1 cellular context compared by ENCODE assay signal in genomic region chr6:4879724-4880372, GRCh38.
TF ChIP-seq lines count a peak whose summit lies in the region.

No MANE protein-coding gene starts in this region.

TF ChIP-seq in GM12878, 131 proteins besides CTCF, POLR2A, EP300 and RAD21 (continued from another document and continues in another):
- TF ChIP-seq BCLAF1 (IDR thresholded peaks at IDR 0.05) (no peak), CHD4 (IDR thresholded peaks at IDR 0.05) (no peak), SIN3A (IDR thresholded peaks at IDR 0.05; ENCODE audit: low read depth, low read length) (no peak), YBX1 (IDR thresholded peaks at IDR 0.05) (no peak), NRF1 (conservative IDR thresholded peaks at IDR 0.05; ENCODE audit: low read depth, low read length) (no peak), EZH2 (IDR thresholded peaks at IDR 0.05; ENCODE audit: borderline replicate concordance, control insufficient read depth, low read depth, low read length) (no peak), NR2C2 (IDR thresholded peaks at IDR 0.05; ENCODE audit: borderline replicate concordance, control insufficient read depth, insufficient read length, low read depth) (no peak), STAT3 (IDR thresholded peaks at IDR 0.05; ENCODE audit: low read depth, low read length) (no peak), SIX5 (IDR thresholded peaks at IDR 0.05; ENCODE audit: low read depth, low read length, severe bottlenecking) (no peak), POLR2AphosphoS5 (IDR thresholded peaks at IDR 0.05; ENCODE audit: low read length) (no peak), KLF5 (IDR thresholded peaks at IDR 0.05; ENCODE audit: partially characterized antibody) (no peak), MXI1 (IDR thresholded peaks at IDR 0.05; ENCODE audit: low read depth, low read length) (no peak), MEF2A (IDR thresholded peaks at IDR 0.05; ENCODE audit: insufficient read depth, low read depth, low read length) (0 out of 2 replicates have a peak, but pooled peaks have one; percentile 29), SUPT20H (IDR thresholded peaks at IDR 0.05; ENCODE audit: borderline replicate concordance, control insufficient read depth, low read depth, low read length) (no peak), EED (IDR thresholded peaks at IDR 0.05; ENCODE audit: low read depth) (peak; percentile 92), EGR1 (IDR thresholded peaks at IDR 0.05; ENCODE audit: borderline replicate concordance in 1 of 2, low read depth in 2 of 2, low read length in 2 of 2) (no peak), SMARCA5 (IDR thresholded peaks at IDR 0.05) (peak; percentile 41; the same call in 1 of the 2 replicates), BRCA1 (IDR thresholded peaks at IDR 0.05; ENCODE audit: low read depth, low read length) (no peak), RB1 (IDR thresholded peaks at IDR 0.05; ENCODE audit: borderline replicate concordance) (no peak), RAD51 (IDR thresholded peaks at IDR 0.05) (no peak), CBFB (IDR thresholded peaks at IDR 0.05; ENCODE audit: low read depth) (peak; percentile 87), NFIC (IDR thresholded peaks at IDR 0.05; ENCODE audit: low read depth, low read length) (peak; percentile 86), CHD1 (IDR thresholded peaks at IDR 0.05; ENCODE audit: low read depth, low read length) (no peak), FOXM1 (IDR thresholded peaks at IDR 0.05; ENCODE audit: low read depth, low read length) (peak; percentile 65; the same call in 1 of the 2 replicates), ZBED1 (IDR thresholded peaks at IDR 0.05; ENCODE audit: borderline replicate concordance) (peak; percentile 71; the same call in 1 of the 2 replicates)
- TF ChIP-seq, protein P1, sequence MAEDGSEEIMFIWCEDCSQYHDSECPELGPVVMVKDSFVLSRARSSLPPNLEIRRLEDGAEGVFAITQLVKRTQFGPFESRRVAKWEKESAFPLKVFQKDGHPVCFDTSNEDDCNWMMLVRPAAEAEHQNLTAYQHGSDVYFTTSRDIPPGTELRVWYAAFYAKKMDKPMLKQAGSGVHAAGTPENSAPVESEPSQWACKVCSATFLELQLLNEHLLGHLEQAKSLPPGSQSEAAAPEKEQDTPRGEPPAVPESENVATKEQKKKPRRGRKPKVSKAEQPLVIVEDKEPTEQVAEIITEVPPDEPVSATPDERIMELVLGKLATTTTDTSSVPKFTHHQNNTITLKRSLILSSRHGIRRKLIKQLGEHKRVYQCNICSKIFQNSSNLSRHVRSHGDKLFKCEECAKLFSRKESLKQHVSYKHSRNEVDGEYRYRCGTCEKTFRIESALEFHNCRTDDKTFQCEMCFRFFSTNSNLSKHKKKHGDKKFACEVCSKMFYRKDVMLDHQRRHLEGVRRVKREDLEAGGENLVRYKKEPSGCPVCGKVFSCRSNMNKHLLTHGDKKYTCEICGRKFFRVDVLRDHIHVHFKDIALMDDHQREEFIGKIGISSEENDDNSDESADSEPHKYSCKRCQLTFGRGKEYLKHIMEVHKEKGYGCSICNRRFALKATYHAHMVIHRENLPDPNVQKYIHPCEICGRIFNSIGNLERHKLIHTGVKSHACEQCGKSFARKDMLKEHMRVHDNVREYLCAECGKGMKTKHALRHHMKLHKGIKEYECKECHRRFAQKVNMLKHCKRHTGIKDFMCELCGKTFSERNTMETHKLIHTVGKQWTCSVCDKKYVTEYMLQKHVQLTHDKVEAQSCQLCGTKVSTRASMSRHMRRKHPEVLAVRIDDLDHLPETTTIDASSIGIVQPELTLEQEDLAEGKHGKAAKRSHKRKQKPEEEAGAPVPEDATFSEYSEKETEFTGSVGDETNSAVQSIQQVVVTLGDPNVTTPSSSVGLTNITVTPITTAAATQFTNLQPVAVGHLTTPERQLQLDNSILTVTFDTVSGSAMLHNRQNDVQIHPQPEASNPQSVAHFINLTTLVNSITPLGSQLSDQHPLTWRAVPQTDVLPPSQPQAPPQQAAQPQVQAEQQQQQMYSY (CRISPR knock-in tag; IDR thresholded peaks at IDR 0.05) = no peak
- TF ChIP-seq, protein P2, sequence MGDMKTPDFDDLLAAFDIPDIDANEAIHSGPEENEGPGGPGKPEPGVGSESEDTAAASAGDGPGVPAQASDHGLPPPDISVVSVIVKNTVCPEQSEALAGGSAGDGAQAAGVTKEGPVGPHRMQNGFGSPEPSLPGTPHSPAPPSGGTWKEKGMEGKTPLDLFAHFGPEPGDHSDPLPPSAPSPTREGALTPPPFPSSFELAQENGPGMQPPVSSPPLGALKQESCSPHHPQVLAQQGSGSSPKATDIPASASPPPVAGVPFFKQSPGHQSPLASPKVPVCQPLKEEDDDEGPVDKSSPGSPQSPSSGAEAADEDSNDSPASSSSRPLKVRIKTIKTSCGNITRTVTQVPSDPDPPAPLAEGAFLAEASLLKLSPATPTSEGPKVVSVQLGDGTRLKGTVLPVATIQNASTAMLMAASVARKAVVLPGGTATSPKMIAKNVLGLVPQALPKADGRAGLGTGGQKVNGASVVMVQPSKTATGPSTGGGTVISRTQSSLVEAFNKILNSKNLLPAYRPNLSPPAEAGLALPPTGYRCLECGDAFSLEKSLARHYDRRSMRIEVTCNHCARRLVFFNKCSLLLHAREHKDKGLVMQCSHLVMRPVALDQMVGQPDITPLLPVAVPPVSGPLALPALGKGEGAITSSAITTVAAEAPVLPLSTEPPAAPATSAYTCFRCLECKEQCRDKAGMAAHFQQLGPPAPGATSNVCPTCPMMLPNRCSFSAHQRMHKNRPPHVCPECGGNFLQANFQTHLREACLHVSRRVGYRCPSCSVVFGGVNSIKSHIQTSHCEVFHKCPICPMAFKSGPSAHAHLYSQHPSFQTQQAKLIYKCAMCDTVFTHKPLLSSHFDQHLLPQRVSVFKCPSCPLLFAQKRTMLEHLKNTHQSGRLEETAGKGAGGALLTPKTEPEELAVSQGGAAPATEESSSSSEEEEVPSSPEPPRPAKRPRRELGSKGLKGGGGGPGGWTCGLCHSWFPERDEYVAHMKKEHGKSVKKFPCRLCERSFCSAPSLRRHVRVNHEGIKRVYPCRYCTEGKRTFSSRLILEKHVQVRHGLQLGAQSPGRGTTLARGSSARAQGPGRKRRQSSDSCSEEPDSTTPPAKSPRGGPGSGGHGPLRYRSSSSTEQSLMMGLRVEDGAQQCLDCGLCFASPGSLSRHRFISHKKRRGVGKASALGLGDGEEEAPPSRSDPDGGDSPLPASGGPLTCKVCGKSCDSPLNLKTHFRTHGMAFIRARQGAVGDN (IDR thresholded peaks at IDR 0.05) = no peak
- TF ChIP-seq, protein P3, sequence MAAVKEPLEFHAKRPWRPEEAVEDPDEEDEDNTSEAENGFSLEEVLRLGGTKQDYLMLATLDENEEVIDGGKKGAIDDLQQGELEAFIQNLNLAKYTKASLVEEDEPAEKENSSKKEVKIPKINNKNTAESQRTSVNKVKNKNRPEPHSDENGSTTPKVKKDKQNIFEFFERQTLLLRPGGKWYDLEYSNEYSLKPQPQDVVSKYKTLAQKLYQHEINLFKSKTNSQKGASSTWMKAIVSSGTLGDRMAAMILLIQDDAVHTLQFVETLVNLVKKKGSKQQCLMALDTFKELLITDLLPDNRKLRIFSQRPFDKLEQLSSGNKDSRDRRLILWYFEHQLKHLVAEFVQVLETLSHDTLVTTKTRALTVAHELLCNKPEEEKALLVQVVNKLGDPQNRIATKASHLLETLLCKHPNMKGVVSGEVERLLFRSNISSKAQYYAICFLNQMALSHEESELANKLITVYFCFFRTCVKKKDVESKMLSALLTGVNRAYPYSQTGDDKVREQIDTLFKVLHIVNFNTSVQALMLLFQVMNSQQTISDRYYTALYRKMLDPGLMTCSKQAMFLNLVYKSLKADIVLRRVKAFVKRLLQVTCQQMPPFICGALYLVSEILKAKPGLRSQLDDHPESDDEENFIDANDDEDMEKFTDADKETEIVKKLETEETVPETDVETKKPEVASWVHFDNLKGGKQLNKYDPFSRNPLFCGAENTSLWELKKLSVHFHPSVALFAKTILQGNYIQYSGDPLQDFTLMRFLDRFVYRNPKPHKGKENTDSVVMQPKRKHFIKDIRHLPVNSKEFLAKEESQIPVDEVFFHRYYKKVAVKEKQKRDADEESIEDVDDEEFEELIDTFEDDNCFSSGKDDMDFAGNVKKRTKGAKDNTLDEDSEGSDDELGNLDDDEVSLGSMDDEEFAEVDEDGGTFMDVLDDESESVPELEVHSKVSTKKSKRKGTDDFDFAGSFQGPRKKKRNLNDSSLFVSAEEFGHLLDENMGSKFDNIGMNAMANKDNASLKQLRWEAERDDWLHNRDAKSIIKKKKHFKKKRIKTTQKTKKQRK (IDR thresholded peaks at IDR 0.05; ENCODE audit: low read depth, low read length) = no peak
- TF ChIP-seq, protein P4, sequence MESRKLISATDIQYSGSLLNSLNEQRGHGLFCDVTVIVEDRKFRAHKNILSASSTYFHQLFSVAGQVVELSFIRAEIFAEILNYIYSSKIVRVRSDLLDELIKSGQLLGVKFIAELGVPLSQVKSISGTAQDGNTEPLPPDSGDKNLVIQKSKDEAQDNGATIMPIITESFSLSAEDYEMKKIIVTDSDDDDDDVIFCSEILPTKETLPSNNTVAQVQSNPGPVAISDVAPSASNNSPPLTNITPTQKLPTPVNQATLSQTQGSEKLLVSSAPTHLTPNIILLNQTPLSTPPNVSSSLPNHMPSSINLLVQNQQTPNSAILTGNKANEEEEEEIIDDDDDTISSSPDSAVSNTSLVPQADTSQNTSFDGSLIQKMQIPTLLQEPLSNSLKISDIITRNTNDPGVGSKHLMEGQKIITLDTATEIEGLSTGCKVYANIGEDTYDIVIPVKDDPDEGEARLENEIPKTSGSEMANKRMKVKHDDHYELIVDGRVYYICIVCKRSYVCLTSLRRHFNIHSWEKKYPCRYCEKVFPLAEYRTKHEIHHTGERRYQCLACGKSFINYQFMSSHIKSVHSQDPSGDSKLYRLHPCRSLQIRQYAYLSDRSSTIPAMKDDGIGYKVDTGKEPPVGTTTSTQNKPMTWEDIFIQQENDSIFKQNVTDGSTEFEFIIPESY (IDR thresholded peaks at IDR 0.05) = no peak
- TF ChIP-seq, protein P5, sequence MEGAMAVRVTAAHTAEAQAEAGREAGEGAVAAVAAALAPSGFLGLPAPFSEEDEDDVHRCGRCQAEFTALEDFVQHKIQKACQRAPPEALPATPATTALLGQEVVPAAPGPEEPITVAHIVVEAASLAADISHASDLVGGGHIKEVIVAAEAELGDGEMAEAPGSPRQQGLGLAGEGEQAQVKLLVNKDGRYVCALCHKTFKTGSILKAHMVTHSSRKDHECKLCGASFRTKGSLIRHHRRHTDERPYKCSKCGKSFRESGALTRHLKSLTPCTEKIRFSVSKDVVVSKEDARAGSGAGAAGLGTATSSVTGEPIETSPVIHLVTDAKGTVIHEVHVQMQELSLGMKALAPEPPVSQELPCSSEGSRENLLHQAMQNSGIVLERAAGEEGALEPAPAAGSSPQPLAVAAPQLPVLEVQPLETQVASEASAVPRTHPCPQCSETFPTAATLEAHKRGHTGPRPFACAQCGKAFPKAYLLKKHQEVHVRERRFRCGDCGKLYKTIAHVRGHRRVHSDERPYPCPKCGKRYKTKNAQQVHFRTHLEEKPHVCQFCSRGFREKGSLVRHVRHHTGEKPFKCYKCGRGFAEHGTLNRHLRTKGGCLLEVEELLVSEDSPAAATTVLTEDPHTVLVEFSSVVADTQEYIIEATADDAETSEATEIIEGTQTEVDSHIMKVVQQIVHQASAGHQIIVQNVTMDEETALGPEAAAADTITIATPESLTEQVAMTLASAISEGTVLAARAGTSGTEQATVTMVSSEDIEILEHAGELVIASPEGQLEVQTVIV (IDR thresholded peaks at IDR 0.05; ENCODE audit: borderline replicate concordance, partially characterized antibody) = no peak
- TF ChIP-seq, protein P6, sequence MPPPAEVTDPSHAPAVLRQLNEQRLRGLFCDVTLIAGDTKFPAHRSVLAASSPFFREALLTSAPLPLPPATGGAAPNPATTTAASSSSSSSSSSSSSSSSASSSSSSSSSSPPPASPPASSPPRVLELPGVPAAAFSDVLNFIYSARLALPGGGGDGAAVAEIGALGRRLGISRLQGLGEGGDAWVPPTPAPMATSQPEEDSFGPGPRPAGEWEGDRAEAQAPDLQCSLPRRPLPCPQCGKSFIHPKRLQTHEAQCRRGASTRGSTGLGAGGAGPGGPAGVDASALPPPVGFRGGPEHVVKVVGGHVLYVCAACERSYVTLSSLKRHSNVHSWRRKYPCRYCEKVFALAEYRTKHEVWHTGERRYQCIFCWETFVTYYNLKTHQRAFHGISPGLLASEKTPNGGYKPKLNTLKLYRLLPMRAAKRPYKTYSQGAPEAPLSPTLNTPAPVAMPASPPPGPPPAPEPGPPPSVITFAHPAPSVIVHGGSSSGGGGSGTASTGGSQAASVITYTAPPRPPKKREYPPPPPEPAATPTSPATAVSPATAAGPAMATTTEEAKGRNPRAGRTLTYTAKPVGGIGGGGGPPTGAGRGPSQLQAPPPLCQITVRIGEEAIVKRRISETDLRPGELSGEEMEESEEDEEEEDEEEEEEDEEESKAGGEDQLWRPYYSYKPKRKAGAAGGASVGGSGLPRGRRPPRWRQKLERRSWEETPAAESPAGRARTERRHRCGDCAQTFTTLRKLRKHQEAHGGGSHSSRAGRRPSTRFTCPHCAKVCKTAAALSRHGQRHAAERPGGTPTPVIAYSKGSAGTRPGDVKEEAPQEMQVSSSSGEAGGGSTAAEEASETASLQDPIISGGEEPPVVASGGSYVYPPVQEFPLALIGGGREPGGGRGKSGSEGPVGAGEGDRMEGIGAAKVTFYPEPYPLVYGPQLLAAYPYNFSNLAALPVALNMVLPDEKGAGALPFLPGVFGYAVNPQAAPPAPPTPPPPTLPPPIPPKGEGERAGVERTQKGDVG (CRISPR knock-in tag; IDR thresholded peaks at IDR 0.05) = no peak
